ENCODE assay signal across 13 cellular contexts in genomic region chr13:45850020-45850613, GRCh38. TPM values are rescaled to one million over a fixed set of nuclear protein-coding genes. Genes with fewer than 3 reads are reported as not detected.
DNase-seq lines count a peak whose midpoint lies in the region; ATAC-seq, FAIRE-seq and TF ChIP-seq lines count a peak whose summit lies in the region.
"Had no signal": no experiment of that assay in that cellular context is flagged by ENCODE, and none has a peak within 500 bp of the region (broad histone marks: within the 10 kb centered on the region; RNA-seq: fewer than 3 reads in every experiment).

No MANE protein-coding gene starts in this region.

- no peak for TF ChIP-seq RAD21 in HepG2 (CRISPR knock-in tag; IDR thresholded peaks at IDR 0.05)

- no peak overlapping the region for H2AFZ ChIP-seq in HepG2 (ENCODE audit: low read length)

- H3K27me3 ChIP-seq in heart right ventricle (peaks cover 0 to 85% (median 51%) of the 10 kb centered on the region in 7 donors), HepG2 (ENCODE audit: control insufficient read depth in 1 of 2, insufficient read depth in 2 of 2, low read length in 2 of 2) (peaks cover 8 to 64% of the 10 kb centered on the region in 2 experiments), upper lobe of left lung (peaks cover 0 to 6% (median 3%) of the 10 kb centered on the region in 4 donors)

- H3K4me3 ChIP-seq in heart right ventricle = peak overlapping the region in 6 of 10 donors; percentile 27 to 39 (median 33)
- no peak overlapping the region for H3K4me3 ChIP-seq in HepG2 (replicated peaks in 1 of 3; ENCODE audit: insufficient read depth in 1 of 3, low read depth in 2 of 3, low read length in 3 of 3)
- peak overlapping the region in 3 of 4 donors; percentile 13 to 30 (median 19) for H3K4me3 ChIP-seq in upper lobe of left lung
- H3K4me3 ChIP-seq: body of pancreas, uterus had no signal

- POLR2A ChIA-PET in HepG2 (lab: Yijun Ruan, JAX) = no interaction called here

- FAIRE-seq in HepG2 (lab: Jason Lieb, UNC) = no peak
- FAIRE-seq: H54 had no signal

- TF ChIP-seq CTCF in heart right ventricle (IDR thresholded peaks at IDR 0.05) = no peak
- TF ChIP-seq CTCF in HepG2 (CRISPR knock-in tag; IDR thresholded peaks at IDR 0.05) = no peak
- TF ChIP-seq CTCF in upper lobe of left lung (IDR thresholded peaks at IDR 0.05) = no peak

- no peaks in the 10 kb centered on the region for H4K20me1 ChIP-seq in HepG2 (ENCODE audit: insufficient read depth, low read length)

- H3K36me3 ChIP-seq in heart right ventricle (no peaks in the 10 kb centered on the region), HepG2 (replicated peaks in 1 of 2; ENCODE audit: control insufficient read depth in 1 of 2, insufficient read depth in 2 of 2, low read length in 2 of 2) (no peaks in the 10 kb centered on the region; a peak in 1 of 5 replicates), upper lobe of left lung (no peaks in the 10 kb centered on the region)
- H3K36me3 ChIP-seq: uterus had no signal

- TF ChIP-seq POLR2A in HepG2 (IDR thresholded peaks at IDR 0.05; ENCODE audit: insufficient read depth in 1 of 2, low read depth in 2 of 2, low read length in 2 of 2) = no peak
- no peak for TF ChIP-seq POLR2A in upper lobe of left lung (IDR thresholded peaks at IDR 0.05)

- H3K9ac ChIP-seq in HepG2 (ENCODE audit: insufficient read depth, low read depth, low read length) = no peak overlapping the region

- H3K27ac ChIP-seq in heart right ventricle (no peak overlapping the region), HepG2 (ENCODE audit: extremely low read length, insufficient read depth, low read length) (no peak overlapping the region), upper lobe of left lung (no peak overlapping the region)
- H3K27ac ChIP-seq: body of pancreas, uterus had no signal

- no peak for DNase-seq in heart right ventricle
- DNase-seq in left cardiac atrium = no peak
- DNase-seq in activated T-helper 2 cell treated with anti-CD3 and anti-CD28 coated beads, Interferon-gamma antibody, Interleukin-2, Interleukin-4, amounts not matched to agents 10 μg/mL and 5 μg/mL and 100 μg/mL, durations not matched to agents 14 hours and 24 hours and 36 hours (ENCODE audit: low spot score) = no peak
- no peak for DNase-seq in HepG2 (ENCODE audit: low spot score)
- peak in 1 of 2 donors; percentile 20 for DNase-seq in upper lobe of left lung
- DNase-seq in stimulated activated CD8-positive, alpha-beta memory T cell treated with anti-CD3 and anti-CD28 coated beads, Interleukin-4, amount 100 ng/mL, for 48 hours = no peak
- DNase-seq: activated CD4-positive, CD25-positive, alpha-beta regulatory T cell; DND-41; uterus had no signal

- H3K79me2 ChIP-seq in HepG2 (ENCODE audit: insufficient read depth, low read length) = no peaks in the 10 kb centered on the region

- H3K4me2 ChIP-seq in HepG2 (ENCODE audit: low read depth, low read length) = no peak overlapping the region

- peaks cover 49% of the 10 kb centered on the region for H3K27me3 Mint-ChIP-seq in activated T-helper 2 cell treated with anti-CD3 and anti-CD28 coated beads, Interferon-gamma antibody, Interleukin-2, Interleukin-4, amounts not matched to agents 10 μg/mL and 5 μg/mL and 100 μg/mL, durations not matched to agents 14 hours and 24 hours and 36 hours (ENCODE audit: low read depth)

- TF ChIP-seq EP300 in HepG2 (IDR thresholded peaks at IDR 0.05; ENCODE audit: low read depth in 2 of 2, low read length in 2 of 2) (no peak), HepG2 (CRISPR knock-in tag; IDR thresholded peaks at IDR 0.05; ENCODE audit: borderline replicate concordance) (no peak), upper lobe of left lung (IDR thresholded peaks at IDR 0.05) (no peak)

- no TSS peak for BruUV-seq in HepG2 (replicated peaks; lab: Mats Ljungman, UMichigan)

- ATAC-seq in heart right ventricle (peak in 5 of 8 donors; percentile 10 to 34 (median 19)), left cardiac atrium (no peak), HepG2 (peak; percentile 28; the same call in 2 of the 3 replicates), upper lobe of left lung (ENCODE audit: low FRiP score in 2 of 2) (peak in 1 of 2 donors; percentile 57), HG03039 (IDR thresholded peaks at IDR 0.05; ENCODE audit: unreplicated experiment) (no peak), HG03280 (IDR thresholded peaks at IDR 0.05; ENCODE audit: unreplicated experiment) (no peak)

- peaks cover 0 to 12% (median 0%) of the 10 kb centered on the region in 11 donors for H3K9me3 ChIP-seq in heart right ventricle
- H3K9me3 ChIP-seq in HepG2 (ENCODE audit: low read length) = peaks cover 11% of the 10 kb centered on the region
- H3K9me3 ChIP-seq in upper lobe of left lung = peaks cover 0 to 9% (median 3%) of the 10 kb centered on the region in 4 donors
- H3K9me3 ChIP-seq: uterus had no signal

- peaks cover 10% of the 10 kb centered on the region for H3K9me3 Mint-ChIP-seq in activated T-helper 2 cell treated with anti-CD3 and anti-CD28 coated beads, Interferon-gamma antibody, Interleukin-2, Interleukin-4, amounts not matched to agents 10 μg/mL and 5 μg/mL and 100 μg/mL, durations not matched to agents 14 hours and 24 hours and 36 hours

- intact Hi-C loops in heart right ventricle (cut with DNase I) = no loop called here
- intact Hi-C loops in left cardiac atrium (cut with DNase I) = no loop called here
- intact Hi-C loops in activated T-helper 2 cell treated with anti-CD3 and anti-CD28 coated beads, Interferon-gamma antibody, Interleukin-2, Interleukin-4, amounts not matched to agents 10 μg/mL and 5 μg/mL and 100 μg/mL, durations not matched to agents 14 hours and 24 hours and 36 hours (cut with micrococcal nuclease) = no loop called here
- intact Hi-C loops in HepG2 (cut with micrococcal nuclease; ENCODE audit: unreplicated experiment) = no loop called here

- CTCF ChIA-PET in HepG2 (lab: Yijun Ruan, JAX; ENCODE audit: low intra/inter-chr PET ratio, low total read pairs) = no interaction called here

- peaks cover 30% of the 10 kb centered on the region for H3K4me1 Mint-ChIP-seq in activated T-helper 2 cell treated with anti-CD3 and anti-CD28 coated beads, Interferon-gamma antibody, Interleukin-2, Interleukin-4, amounts not matched to agents 10 μg/mL and 5 μg/mL and 100 μg/mL, durations not matched to agents 14 hours and 24 hours and 36 hours (ENCODE audit: low read depth)

- in situ Hi-C loops in HepG2 (cut with HindIII; ENCODE audit: extremely low pct_ligation_motif_present, low pct_unique_long_range_greater_than_20kb) = no loop called here

- no peak overlapping the region for H3K27ac Mint-ChIP-seq in activated T-helper 2 cell treated with anti-CD3 and anti-CD28 coated beads, Interferon-gamma antibody, Interleukin-2, Interleukin-4, amounts not matched to agents 10 μg/mL and 5 μg/mL and 100 μg/mL, durations not matched to agents 14 hours and 24 hours and 36 hours

- H3K36me3 Mint-ChIP-seq in activated T-helper 2 cell treated with anti-CD3 and anti-CD28 coated beads, Interferon-gamma antibody, Interleukin-2, Interleukin-4, amounts not matched to agents 10 μg/mL and 5 μg/mL and 100 μg/mL, durations not matched to agents 14 hours and 24 hours and 36 hours (ENCODE audit: low read depth) = no peaks in the 10 kb centered on the region

- H3K4me1 ChIP-seq in heart right ventricle (peaks cover 0 to 30% (median 13%) of the 10 kb centered on the region in 9 donors), HepG2 (ENCODE audit: insufficient read depth, low read length) (no peaks in the 10 kb centered on the region), upper lobe of left lung (peaks cover 20 to 27% (median 22%) of the 10 kb centered on the region in 4 donors)
- H3K4me1 ChIP-seq: uterus had no signal

- H3K4me3 Mint-ChIP-seq in activated T-helper 2 cell treated with anti-CD3 and anti-CD28 coated beads, Interferon-gamma antibody, Interleukin-2, Interleukin-4, amounts not matched to agents 10 μg/mL and 5 μg/mL and 100 μg/mL, durations not matched to agents 14 hours and 24 hours and 36 hours (ENCODE audit: low read depth) = peak overlapping the region; percentile 71

- WGBS in heart right ventricle, 2 donors = 41 to 46% methylated on average over 16 of the region's 16 CpGs
- 41% methylated on average over 13 of the region's 16 CpGs for WGBS in HepG2 (ENCODE audit: low lambda C conversion rate)
- WGBS in upper lobe of left lung, 2 donors = 50 to 53% methylated on average over 10 to 16 of the region's 16 CpGs

TF ChIP-seq in HepG2, 621 proteins besides CTCF, POLR2A, EP300 and RAD21 (continues in another document):
- TF ChIP-seq ZNF577 (CRISPR knock-in tag; IDR thresholded peaks at IDR 0.05; ENCODE audit: borderline replicate concordance, low read depth) = no peak

RNA-seq across cellular contexts. Expression of gene SIAH3, which starts 1.4 kb away (rescaled TPM):
- under 1 TPM in 3 of 10 donors, not detected in 7; 0.05 to 0.10 (median 0.08) TPM for total RNA-seq in heart right ventricle
- polyA plus RNA-seq in heart right ventricle = under 1 TPM in 1 of 2 donors, not detected in 1; under 0.01 TPM
- total RNA-seq in left cardiac atrium = not detected
- 0.07 TPM in 2 replicates for total RNA-seq in activated T-helper 2 cell treated with anti-CD3 and anti-CD28 coated beads, Interferon-gamma antibody, Interleukin-2, Interleukin-4, amounts not matched to agents 10 μg/mL and 5 μg/mL and 100 μg/mL, durations not matched to agents 14 hours and 24 hours and 36 hours
- not detected in 2 replicates for total RNA-seq in HepG2 (2016; rRNA removed; fragmentation: Illumina TruSeq; extraction: Trizol)
- total RNA-seq in HepG2 (2016; cell fraction: cytosol; rRNA removed; fragmentation: Illumina TruSeq; extraction: Trizol; ENCODE audit: low read depth) = not detected in 2 replicates
- not detected in 2 replicates for total RNA-seq in HepG2 (2016; cell fraction: insoluble cytoplasmic fraction; rRNA removed; fragmentation: Illumina TruSeq; extraction: Trizol)
- total RNA-seq in HepG2 (2016; cell fraction: membrane; rRNA removed; fragmentation: Illumina TruSeq; extraction: Trizol) = not detected in 2 replicates
- total RNA-seq in HepG2 (2016; cell fraction: nucleus; rRNA removed; fragmentation: Illumina TruSeq; extraction: Trizol) = not detected in 2 replicates
- polyA plus RNA-seq in HepG2 (2011; rRNA removed) = not detected in 2 replicates
- not detected in 2 replicates for polyA plus RNA-seq in HepG2 (2011; cell fraction: cytosol; rRNA removed)
- not detected in 2 replicates for polyA plus RNA-seq in HepG2 (2011; cell fraction: nucleus; rRNA removed)
- polyA plus RNA-seq in HepG2 (2012) = 0.01 TPM in 1 of 2 replicates, not detected in the other
- polyA plus RNA-seq in HepG2 (2016; cell fraction: cytosol; fragmentation: Illumina TruSeq; extraction: Trizol; ENCODE audit: low read depth) = not detected in 2 replicates
- not detected in 2 replicates for polyA plus RNA-seq in HepG2 (2016; cell fraction: insoluble cytoplasmic fraction; fragmentation: Illumina TruSeq; extraction: Trizol; ENCODE audit: low read depth)
- not detected in 2 replicates for polyA plus RNA-seq in HepG2 (2016; cell fraction: membrane; fragmentation: Illumina TruSeq; extraction: Trizol; ENCODE audit: low read depth)
- not detected in 2 replicates for polyA plus RNA-seq in HepG2 (2016; cell fraction: nucleus; fragmentation: Illumina TruSeq; extraction: Trizol; ENCODE audit: insufficient read depth, low read depth)
- not detected in 2 replicates for polyA minus RNA-seq in HepG2 (2011; rRNA and poly(A)+ RNA removed; ENCODE audit: low replicate concordance)
- not detected in 2 replicates for polyA minus RNA-seq in HepG2 (2011; cell fraction: cytosol; rRNA and poly(A)+ RNA removed)
- not detected in 2 replicates for polyA minus RNA-seq in HepG2 (2011; cell fraction: nucleus; rRNA and poly(A)+ RNA removed)
- under 1 TPM in 5 of 6 donors, not detected in 1; under 0.01 to 0.39 (median 0.03) TPM for total RNA-seq in upper lobe of left lung

Comparison
In these comparisons a context has a peak if more than half of its experiments do, and no peak if none do; other contexts are left out.
1. ATAC-seq: peak in heart right ventricle (5 of 8) and HepG2 (single experiment); none in left cardiac atrium (0 of 2), HG03039 (single experiment) and HG03280 (single experiment).
2. H3K4me3 ChIP-seq: peak in heart right ventricle (6 of 10) and upper lobe of left lung (3 of 4); none in HepG2 (0 of 3).